Comparison of ENCODE assay signal across 10 cellular contexts in genomic region chr17:37476431-37477130, GRCh38. TPM values are rescaled to one million over a fixed set of nuclear protein-coding genes. Genes with fewer than 3 reads are reported as not detected.
DNase-seq lines count a peak whose midpoint lies in the region; ATAC-seq and TF ChIP-seq lines count a peak whose summit lies in the region.
"Had no signal": no experiment of that assay in that cellular context is flagged by ENCODE, and none has a peak within 500 bp of the region (broad histone marks: within the 10 kb centered on the region; RNA-seq: fewer than 3 reads in every experiment).

No MANE protein-coding gene starts in this region.

- no peak overlapping the region for H4K91ac ChIP-seq in mesenchymal stem cell (ENCODE audit: low read length)

- no peak overlapping the region for H4K8ac ChIP-seq in mesenchymal stem cell (ENCODE audit: low read length)

- no peaks in the 10 kb centered on the region for H3K4me1 Mint-ChIP-seq in effector memory CD8-positive, alpha-beta T cell (ENCODE audit: low read depth in 2 of 2)
- H3K4me1 Mint-ChIP-seq: activated CD4-positive, alpha-beta T cell treated with anti-CD3 and anti-CD28 coated beads, Interleukin-2, amount 10 ng/mL, durations not matched to agents 24 days and 14 days; CD4-positive, CD25-positive, alpha-beta regulatory T cell had no signal

- H3K27ac ChIP-seq in mesenchymal stem cell (ENCODE audit: low read length, poor library complexity, severe bottlenecking) (peak overlapping the region; percentile 51), spleen (no peak overlapping the region)

- H3K4ac ChIP-seq in mesenchymal stem cell (ENCODE audit: low read depth in 1 of 2, low read length in 2 of 2), result no peak overlapping the region

- no peak overlapping the region for H3K14ac ChIP-seq in mesenchymal stem cell (ENCODE audit: low read length in 2 of 2)

- H3K36me3 Mint-ChIP-seq in effector memory CD8-positive, alpha-beta T cell (ENCODE audit: insufficient read depth), result peaks cover 57% of the 10 kb centered on the region

- no peak overlapping the region for H3K4me3 ChIP-seq in AG10803 (ENCODE audit: low read length)
- H3K4me3 ChIP-seq in mesenchymal stem cell (ENCODE audit: insufficient read depth in 1 of 2, low read depth in 1 of 2, low read length in 2 of 2), result no peak overlapping the region
- H3K4me3 ChIP-seq in spleen, result no peak overlapping the region

- H3K9ac ChIP-seq in mesenchymal stem cell (ENCODE audit: low read length), result peak overlapping the region; percentile 84

- intact Hi-C loops in spleen (cut with DNase I; ENCODE audit: low total_unique reads), result no loop called here

- H3K4me2 ChIP-seq in mesenchymal stem cell (ENCODE audit: low read length, poor library complexity, severe bottlenecking), result no peak overlapping the region

- TF ChIP-seq POLR2A in spleen (IDR thresholded peaks at IDR 0.05), result no peak

- H2AFZ ChIP-seq in mesenchymal stem cell (ENCODE audit: low read depth, low read length), result no peak overlapping the region

- TF ChIP-seq CTCF in AG10803 (conservative IDR thresholded peaks at IDR 0.05; ENCODE audit: low read length) (no peak), spleen (IDR thresholded peaks at IDR 0.05 in 8 of 11, conservative IDR thresholded peaks at IDR 0.05 in 3 of 11) (no peak)

- H3K4me1 ChIP-seq in mesenchymal stem cell (ENCODE audit: control insufficient read depth, insufficient read depth, low read depth, low read length) (peaks cover 3% of the 10 kb centered on the region), spleen (no peaks in the 10 kb centered on the region)

- 83% methylated on average over 3 of the region's 4 CpGs for WGBS in mesenchymal stem cell
- 84 to 96% (median 92%) methylated on average over 4 of the region's 4 CpGs for WGBS in spleen, 5 donors

- H2BK15ac ChIP-seq in mesenchymal stem cell (ENCODE audit: low read depth, poor library complexity, severe bottlenecking), result no peak overlapping the region

- H3K4me3 Mint-ChIP-seq in effector memory CD8-positive, alpha-beta T cell, result no peak overlapping the region
- H3K4me3 Mint-ChIP-seq: activated CD4-positive, alpha-beta T cell treated with anti-CD3 and anti-CD28 coated beads, Interleukin-2, amount 10 ng/mL, durations not matched to agents 24 days and 14 days; CD4-positive, CD25-positive, alpha-beta regulatory T cell had no signal

- peak overlapping the region in 1 of 2 experiments; percentile 57 for H2BK12ac ChIP-seq in mesenchymal stem cell (ENCODE audit: low read length in 2 of 2)

- no peak overlapping the region for H2BK120ac ChIP-seq in mesenchymal stem cell (ENCODE audit: low read depth, low read length)

- ATAC-seq in effector memory CD8-positive, alpha-beta T cell (replicated peaks), result no peak
- no peak for ATAC-seq in GM21367 (IDR thresholded peaks at IDR 0.05; ENCODE audit: unreplicated experiment)

- H3K36me3 ChIP-seq in mesenchymal stem cell (ENCODE audit: control insufficient read depth in 1 of 2, insufficient read depth in 2 of 2, low read depth in 1 of 2, low read length in 2 of 2) (peaks cover 13 to 52% of the 10 kb centered on the region in 2 experiments), spleen (peaks cover 0 to 92% (median 76%) of the 10 kb centered on the region in 6 donors)

- H2AK5ac ChIP-seq in mesenchymal stem cell (ENCODE audit: low read length, severe bottlenecking), result peak overlapping the region; percentile 5

- in situ Hi-C loops in ACHN (cut with HindIII; ENCODE audit: low pct_ligation_motif_present, low pct_unique_long_range_greater_than_20kb, low sequenced_read_pairs), result no loop called here

- DNase-seq in AG10803 (ENCODE audit: low read depth), result peak; percentile 82
- DNase-seq in NCI-H2171 treated with DMSO at 0.1 percent for 48 hours (lab: John Stamatoyannopoulos, UW), result peak; percentile 98
- DNase-seq in effector memory CD8-positive, alpha-beta T cell, result no peak
- peak; percentile 86 for DNase-seq in mesenchymal stem cell
- DNase-seq in spleen, result no peak
- no peak for DNase-seq in ACHN
- DNase-seq in putamen (ENCODE audit: low spot score), result no peak
- DNase-seq: activated CD4-positive, alpha-beta T cell treated with anti-CD3 and anti-CD28 coated beads, Interleukin-2, amount 10 ng/mL, durations not matched to agents 24 days and 14 days; CD4-positive, CD25-positive, alpha-beta regulatory T cell had no signal

- H3K23ac ChIP-seq in mesenchymal stem cell (ENCODE audit: low read length in 2 of 2), result no peak overlapping the region

- peak overlapping the region; percentile 9 to 68 for H3K27ac Mint-ChIP-seq in effector memory CD8-positive, alpha-beta T cell
- H3K27ac Mint-ChIP-seq: activated CD4-positive, alpha-beta T cell treated with anti-CD3 and anti-CD28 coated beads, Interleukin-2, amount 10 ng/mL, durations not matched to agents 24 days and 14 days had no signal

- peaks cover 2% of the 10 kb centered on the region for H3K79me1 ChIP-seq in mesenchymal stem cell (replicated peaks; ENCODE audit: low read length, poor library complexity, severe bottlenecking)

- H3K27me3 ChIP-seq in mesenchymal stem cell (ENCODE audit: control insufficient read depth in 1 of 2, insufficient read depth in 1 of 2, low read length in 2 of 2) (no peaks in the 10 kb centered on the region), spleen (replicated peaks in 1 of 7) (no peaks in the 10 kb centered on the region)

- H3K18ac ChIP-seq in mesenchymal stem cell (ENCODE audit: low read depth in 1 of 2, low read length in 2 of 2), result peak overlapping the region in 1 of 2 experiments; percentile 44

- H3K9me3 ChIP-seq in mesenchymal stem cell (ENCODE audit: control insufficient read depth, low read length), result no peaks in the 10 kb centered on the region
- no peaks in the 10 kb centered on the region for H3K9me3 ChIP-seq in spleen

- H3K27me3 Mint-ChIP-seq in effector memory CD8-positive, alpha-beta T cell, result no peaks in the 10 kb centered on the region
- H3K27me3 Mint-ChIP-seq: activated CD4-positive, alpha-beta T cell treated with anti-CD3 and anti-CD28 coated beads, Interleukin-2, amount 10 ng/mL, durations not matched to agents 24 days and 14 days; CD4-positive, CD25-positive, alpha-beta regulatory T cell had no signal

- H2BK5ac ChIP-seq in mesenchymal stem cell (ENCODE audit: low read depth, low read length, poor library complexity, severe bottlenecking), result no peak overlapping the region

- no peaks in the 10 kb centered on the region for H3K9me3 Mint-ChIP-seq in effector memory CD8-positive, alpha-beta T cell
- H3K9me3 Mint-ChIP-seq: activated CD4-positive, alpha-beta T cell treated with anti-CD3 and anti-CD28 coated beads, Interleukin-2, amount 10 ng/mL, durations not matched to agents 24 days and 14 days; CD4-positive, CD25-positive, alpha-beta regulatory T cell had no signal

RNA-seq across cellular contexts. Expression of gene DUSP14, which starts 13.1 kb away (rescaled TPM):
- 56.5 TPM for polyA plus RNA-seq in mesenchymal stem cell (2013, experiment 1 of 2)
- polyA plus RNA-seq in mesenchymal stem cell (2013, experiment 2 of 2), result 61.3 TPM
- total RNA-seq in spleen, result 10 to 100 TPM in 1 of 7 donors, 1 to 10 TPM in 6; 2.6 to 16.3 (median 4.4) TPM
- polyA plus RNA-seq in spleen, result 1 to 10 TPM; 2.7 to 3.6 (median 3.4) TPM

Comparison
In these comparisons a context has a peak if more than half of its experiments do, and no peak if none do; other contexts are left out.
1. DNase-seq: peak in AG10803 (single experiment), NCI-H2171 treated with DMSO at 0.1 percent for 48 hours (single experiment) and mesenchymal stem cell (single experiment); none in effector memory CD8-positive, alpha-beta T cell (0 of 3), spleen (single experiment), ACHN (single experiment) and putamen (single experiment).